ENCODE assay signal across 19 cellular contexts in genomic region chr17:27741971-27742370, GRCh38. TPM values are rescaled to one million over a fixed set of nuclear protein-coding genes. Genes with fewer than 3 reads are reported as not detected.
"Had no signal": no experiment of that assay in that cellular context is flagged by ENCODE, and none has a peak within 500 bp of the region (broad histone marks: within the 10 kb centered on the region; RNA-seq: fewer than 3 reads in every experiment).

No MANE protein-coding gene starts in this region.

- ATAC-seq: gastrocnemius medialis; left colon; mucosa of descending colon; naive thymus-derived CD8-positive, alpha-beta T cell had no signal

- FAIRE-seq: colon, kidney, small intestine had no signal

- H3K36me3 ChIP-seq: gastrocnemius medialis, neutrophil had no signal

- H3K4me3 ChIP-seq: gastrocnemius medialis, mucosa of descending colon had no signal

- DNase-seq: cerebellar nuclear complex; effector CD4-positive, alpha-beta T cell; gastrocnemius medialis; immature natural killer cell; left colon; mucosa of descending colon; naive thymus-derived CD8-positive, alpha-beta T cell; small intestine; stimulated activated CD4-positive, alpha-beta T cell treated with anti-CD3 and anti-CD28 coated beads, Interleukin-12 subunit alpha, Interleukin-12 subunit beta, amount 100 ng/mL, for 4 hours; stimulated activated naive CD4-positive, alpha-beta T cell treated with Interleukin-2 at 50 U/mL for 16 hours; trophoblast cell had no signal

- H3K27ac ChIP-seq: gastrocnemius medialis, neutrophil had no signal

- H3K4me1 ChIP-seq: gastrocnemius medialis had no signal

- H3K27me3 ChIP-seq: gastrocnemius medialis, neutrophil had no signal

- H3K9me3 ChIP-seq: gastrocnemius medialis, mucosa of descending colon, neutrophil had no signal

RNA-seq across cellular contexts. Expression of gene NOS2, which starts 58.4 kb away (rescaled TPM):
- total RNA-seq: esophagus mucosa, fibroblast of villous mesenchyme, mammary epithelial cell, osteocyte, pulmonary artery endothelial cell had no signal
- polyA plus RNA-seq: immature natural killer cell, mammary epithelial cell had no signal
